ENCODE assay signal across 1 cellular context in the genomic region with DNA sequence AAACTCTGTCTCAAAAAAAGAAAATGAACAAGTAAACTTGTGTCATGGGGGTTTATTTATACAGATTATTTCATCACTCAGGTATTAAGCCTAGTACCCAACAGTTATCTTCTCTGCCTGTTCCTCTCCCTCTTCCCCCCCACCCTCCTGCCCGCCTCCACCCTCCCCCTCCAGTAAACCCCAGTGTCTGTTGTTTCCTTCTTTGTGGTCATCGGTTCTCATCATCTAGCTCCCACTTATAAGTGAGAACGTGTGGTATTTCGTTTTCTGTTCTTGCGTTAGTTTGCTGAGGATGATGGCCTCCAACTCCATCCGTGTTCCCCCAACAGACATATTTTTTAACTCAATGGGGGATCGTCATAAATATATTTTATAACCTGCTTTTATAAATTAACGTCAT.
TF ChIP-seq lines count a peak whose summit lies in the region.

No MANE protein-coding gene starts in this region.

TF ChIP-seq in SK-N-SH, 30 proteins besides CTCF, POLR2A, EP300 and RAD21:
- TF ChIP-seq FOXJ3 (CRISPR knock-in tag; IDR thresholded peaks at IDR 0.05) = no peak
- TF ChIP-seq, protein P1, sequence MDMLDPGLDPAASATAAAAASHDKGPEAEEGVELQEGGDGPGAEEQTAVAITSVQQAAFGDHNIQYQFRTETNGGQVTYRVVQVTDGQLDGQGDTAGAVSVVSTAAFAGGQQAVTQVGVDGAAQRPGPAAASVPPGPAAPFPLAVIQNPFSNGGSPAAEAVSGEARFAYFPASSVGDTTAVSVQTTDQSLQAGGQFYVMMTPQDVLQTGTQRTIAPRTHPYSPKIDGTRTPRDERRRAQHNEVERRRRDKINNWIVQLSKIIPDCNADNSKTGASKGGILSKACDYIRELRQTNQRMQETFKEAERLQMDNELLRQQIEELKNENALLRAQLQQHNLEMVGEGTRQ (IDR thresholded peaks at IDR 0.05; ENCODE audit: borderline replicate concordance, low read depth, low read length) = no peak
- TF ChIP-seq GABPA (IDR thresholded peaks at IDR 0.05; ENCODE audit: low read depth) = no peak
- TF ChIP-seq SMC3 (IDR thresholded peaks at IDR 0.05; ENCODE audit: low read depth, low read length) = no peak
- no peak for TF ChIP-seq RCOR1 (IDR thresholded peaks at IDR 0.05; ENCODE audit: low read length)
- no peak for TF ChIP-seq POLR2AphosphoS5 (IDR thresholded peaks at IDR 0.05; ENCODE audit: low read depth, low read length)
- TF ChIP-seq JUND (IDR thresholded peaks at IDR 0.05) = no peak
- TF ChIP-seq YY1 (IDR thresholded peaks at IDR 0.05; ENCODE audit: low read depth) = no peak
- TF ChIP-seq, protein P2, sequence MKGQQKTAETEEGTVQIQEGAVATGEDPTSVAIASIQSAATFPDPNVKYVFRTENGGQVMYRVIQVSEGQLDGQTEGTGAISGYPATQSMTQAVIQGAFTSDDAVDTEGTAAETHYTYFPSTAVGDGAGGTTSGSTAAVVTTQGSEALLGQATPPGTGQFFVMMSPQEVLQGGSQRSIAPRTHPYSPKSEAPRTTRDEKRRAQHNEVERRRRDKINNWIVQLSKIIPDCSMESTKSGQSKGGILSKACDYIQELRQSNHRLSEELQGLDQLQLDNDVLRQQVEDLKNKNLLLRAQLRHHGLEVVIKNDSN (IDR thresholded peaks at IDR 0.05; ENCODE audit: borderline replicate concordance, low read depth) = no peak
- no peak for TF ChIP-seq TCF12 (IDR thresholded peaks at IDR 0.05)
- TF ChIP-seq CHD2 (IDR thresholded peaks at IDR 0.05; ENCODE audit: low read length, partially characterized antibody) = no peak
TF ChIP-seq in SK-N-SH: peak in this region for 0.
